28 cellular contexts compared by ENCODE assay signal in genomic region chr13:59521549-59521948, GRCh38.
"Had no signal": no experiment of that assay in that cellular context is flagged by ENCODE, and none has a peak within 500 bp of the region (broad histone marks: within the 10 kb centered on the region; RNA-seq: fewer than 3 reads in every experiment).

No MANE protein-coding gene starts in this region.

- H3K4me3 ChIP-seq: colonic mucosa, coronary artery, dorsolateral prefrontal cortex, esophagus muscularis mucosa, esophagus squamous epithelium, gastrocnemius medialis, gastroesophageal sphincter, heart left ventricle, heart right ventricle had no signal

- H3K4me1 ChIP-seq: colonic mucosa, esophagus squamous epithelium, foreskin keratinocyte, gastrocnemius medialis, gastroesophageal sphincter, heart left ventricle, heart right ventricle had no signal

- H3K27me3 ChIP-seq: colonic mucosa, dorsolateral prefrontal cortex, esophagus muscularis mucosa, esophagus squamous epithelium, foreskin keratinocyte, gastrocnemius medialis, gastroesophageal sphincter, heart left ventricle, heart right ventricle had no signal

- H3K9me3 ChIP-seq: colonic mucosa, esophagus muscularis mucosa, esophagus squamous epithelium, gastrocnemius medialis, gastroesophageal sphincter, heart left ventricle, heart right ventricle had no signal

- DNase-seq: colonic mucosa; cortex of kidney; dermis blood vessel endothelial cell; dorsolateral prefrontal cortex; effector CD4-positive, alpha-beta T cell; effector CD8-positive, alpha-beta T cell; effector memory CD4-positive, alpha-beta T cell; effector memory CD8-positive, alpha-beta T cell; endodermal cell; erythroblast; esophagus squamous epithelium; foreskin fibroblast; foreskin keratinocyte; foreskin melanocyte; gastrocnemius medialis; glutamatergic neuron; head of caudate nucleus; heart left ventricle; heart right ventricle had no signal

- H3K36me3 ChIP-seq: colonic mucosa, esophagus muscularis mucosa, esophagus squamous epithelium, gastrocnemius medialis, gastroesophageal sphincter, heart left ventricle, heart right ventricle had no signal

- ATAC-seq: effector memory CD8-positive, alpha-beta T cell; esophagus mucosa; foreskin keratinocyte; gastrocnemius medialis; gastroesophageal sphincter; heart left ventricle; heart right ventricle had no signal

- FAIRE-seq: colon, endometrium, endothelial cell of umbilical vein, frontal cortex had no signal

- H3K27ac ChIP-seq: colonic mucosa, coronary artery, dorsolateral prefrontal cortex, epithelial cell of prostate, esophagus muscularis mucosa, esophagus squamous epithelium, foreskin keratinocyte, gastrocnemius medialis, gastroesophageal sphincter, heart left ventricle, heart right ventricle had no signal
